In genomic region chr15:77966540-77967290, GRCh38 we compare ENCODE assay signal across 8 cellular contexts.
A peak's percentile ranks its signal among the peaks of the same experiment; 100 is the strongest.
DNase-seq lines count a peak whose midpoint lies in the region; ATAC-seq and TF ChIP-seq lines count a peak whose summit lies in the region.

No MANE protein-coding gene starts in this region.

- no peak overlapping the region for H3K4me3 ChIP-seq in CD8-positive, alpha-beta T cell (ENCODE audit: low read depth, low read length)
- H3K4me3 ChIP-seq in HEK293 (ENCODE audit: low read depth, low read length) (no peak overlapping the region), ascending aorta (no peak overlapping the region), spleen (no peak overlapping the region)

- H3K27ac Mint-ChIP-seq in CD8-positive, alpha-beta T cell, result no peak overlapping the region

- H3K4me3 Mint-ChIP-seq in CD8-positive, alpha-beta T cell, result no peak overlapping the region

- no peaks in the 10 kb centered on the region for H3K9me3 ChIP-seq in CD8-positive, alpha-beta T cell (ENCODE audit: low read length)
- H3K9me3 ChIP-seq in HEK293 (ENCODE audit: control insufficient read depth, insufficient read depth, low read depth, low read length), result no peaks in the 10 kb centered on the region
- H3K9me3 ChIP-seq in ascending aorta, result no peaks in the 10 kb centered on the region
- H3K9me3 ChIP-seq in spleen, result peaks cover 0 to 5% (median 0%) of the 10 kb centered on the region in 8 donors

- DNase-seq in CD8-positive, alpha-beta T cell, result peak in 6 of 7 experiments; percentile 30 to 70 (median 50)
- DNase-seq in SK-MEL-5 (ENCODE audit: low read depth, low spot score), result peak; percentile 69
- DNase-seq in ascending aorta (ENCODE audit: low spot score in 2 of 2), result no peak
- peak; percentile 30 to 37 for DNase-seq in hippocampal formation (lab: John Stamatoyannopoulos, UW)
- no peak for DNase-seq in spleen

- no peaks in the 10 kb centered on the region for H3K36me3 ChIP-seq in CD8-positive, alpha-beta T cell (ENCODE audit: insufficient read depth, low read length)
- H3K36me3 ChIP-seq in HEK293 (ENCODE audit: control insufficient read depth in 2 of 2, insufficient read depth in 1 of 2, low read length in 2 of 2) (no peaks in the 10 kb centered on the region), ascending aorta (no peaks in the 10 kb centered on the region), spleen (no peaks in the 10 kb centered on the region)

- H3K9me3 Mint-ChIP-seq in CD8-positive, alpha-beta T cell, result no peaks in the 10 kb centered on the region

- TF ChIP-seq POLR2A in spleen (IDR thresholded peaks at IDR 0.05), result no peak

- H3K27me3 ChIP-seq in CD8-positive, alpha-beta T cell (ENCODE audit: insufficient read depth, low read length), result no peaks in the 10 kb centered on the region
- H3K27me3 ChIP-seq in ascending aorta, result no peaks in the 10 kb centered on the region
- H3K27me3 ChIP-seq in spleen (replicated peaks in 1 of 7), result no peaks in the 10 kb centered on the region

- H3K27me3 Mint-ChIP-seq in CD8-positive, alpha-beta T cell (ENCODE audit: low read depth), result peaks cover 2% of the 10 kb centered on the region

- no peak overlapping the region for H3K27ac ChIP-seq in CD8-positive, alpha-beta T cell (ENCODE audit: low read depth, low read length)
- H3K27ac ChIP-seq in HEK293 (ENCODE audit: extremely low read depth, low read depth, low read length) (no peak overlapping the region), ascending aorta (no peak overlapping the region), spleen (no peak overlapping the region)

- CTCF ChIA-PET in CD8-positive, alpha-beta T cell (lab: Charles Lee), result interaction anchor here (0.7 to 6.1 kb wide), 24 partner anchors 8 to 330 kb away, joined by 3 to 203 read pairs (median 6); partner anchors contain the start of gene SH2D7
- CTCF ChIA-PET in HEK293 (lab: Yijun Ruan, JAX), result interaction anchor here (0.6 to 6.5 kb wide), 44 partner anchors 8 to 723 kb away, joined by 3 to 183 read pairs (median 4); partner anchors contain the start of genes SH2D7 and TBC1D2B

- TF ChIP-seq CTCF in CD8-positive, alpha-beta T cell (IDR thresholded peaks at IDR 0.05), result peak; percentile 70
- TF ChIP-seq CTCF in HEK293 (tag by site-specific recombination; IDR thresholded peaks at IDR 0.05), result no peak
- TF ChIP-seq CTCF in ascending aorta (IDR thresholded peaks at IDR 0.05), result peak; percentile 79 to 90 (median 89)
- peak; percentile 50 to 88 (median 82) for TF ChIP-seq CTCF in spleen (IDR thresholded peaks at IDR 0.05 in 8 of 11, conservative IDR thresholded peaks at IDR 0.05 in 3 of 11)

- intact Hi-C loops in CD8-positive, alpha-beta T cell (cut with DNase I, micrococcal nuclease), result loop anchor here (1.0 to 10.0 kb wide), 5 partner anchors 34 to 229 kb away; no protein-coding TSS in a partner anchor
- intact Hi-C loops in ascending aorta (cut with DNase I), result loop anchor here (1.0 to 2.0 kb wide), 2 partner anchors 26 to 142 kb away; no protein-coding TSS in a partner anchor
- intact Hi-C loops in spleen (cut with DNase I; ENCODE audit: low total_unique reads), result loop anchor here (5.0 kb wide), 1 partner anchor 141 kb away; no protein-coding TSS in a partner anchor

- in situ Hi-C loops in SK-MEL-5 (cut with HindIII; ENCODE audit: low pct_unique_long_range_greater_than_20kb, low sequenced_read_pairs), result no loop called here

- no peaks in the 10 kb centered on the region for H3K36me3 Mint-ChIP-seq in CD8-positive, alpha-beta T cell

- WGBS in spleen, 5 donors, result 8 to 12% (median 11%) methylated on average over 4 of the region's 4 CpGs

- H3K4me1 ChIP-seq in CD8-positive, alpha-beta T cell (ENCODE audit: insufficient read depth, low read length), result no peaks in the 10 kb centered on the region
- no peaks in the 10 kb centered on the region for H3K4me1 ChIP-seq in HEK293 (ENCODE audit: control insufficient read depth, insufficient read depth, low read length)
- no peaks in the 10 kb centered on the region for H3K4me1 ChIP-seq in ascending aorta
- H3K4me1 ChIP-seq in spleen, result no peaks in the 10 kb centered on the region

- peak; percentile 42 for ATAC-seq in CD8-positive, alpha-beta T cell
- ATAC-seq in GM19455 (IDR thresholded peaks at IDR 0.05; ENCODE audit: unreplicated experiment) (no peak), HG03135 (IDR thresholded peaks at IDR 0.05; ENCODE audit: unreplicated experiment) (no peak)

- POLR2A ChIA-PET in CD8-positive, alpha-beta T cell (lab: Charles Lee), result interaction anchor here (2.5 kb wide), 1 partner anchor 142 kb away, joined by 8 read pairs; no protein-coding TSS in a partner anchor
- POLR2A ChIA-PET in HEK293 (lab: Yijun Ruan, JAX), result interaction anchor here (0.7 kb wide), 1 partner anchor 423 kb away, joined by 7 read pairs; no protein-coding TSS in a partner anchor

- no peaks in the 10 kb centered on the region for H3K4me1 Mint-ChIP-seq in CD8-positive, alpha-beta T cell (ENCODE audit: low read depth)

TF ChIP-seq in HEK293, 187 proteins besides CTCF, POLR2A, EP300 and RAD21:
- no peak for TF ChIP-seq ZNF677 (tag by site-specific recombination; IDR thresholded peaks at IDR 0.05)
- TF ChIP-seq ZNF148 (tag by site-specific recombination; IDR thresholded peaks at IDR 0.05; ENCODE audit: borderline replicate concordance), result no peak
- peak; percentile 65 for TF ChIP-seq ZNF654 (tag by site-specific recombination; IDR thresholded peaks at IDR 0.05; ENCODE audit: low read depth)
- no peak for TF ChIP-seq ZNF266 (tag by site-specific recombination; IDR thresholded peaks at IDR 0.05; ENCODE audit: low read depth)
- no peak for TF ChIP-seq ZNF239 (tag by site-specific recombination; IDR thresholded peaks at IDR 0.05)
- no peak for TF ChIP-seq ZNF404 (tag by site-specific recombination; IDR thresholded peaks at IDR 0.05)
- no peak for TF ChIP-seq ZNF623 (tag by site-specific recombination; IDR thresholded peaks at IDR 0.05)
- TF ChIP-seq PATZ1 (tag by site-specific recombination; IDR thresholded peaks at IDR 0.05), result peak; percentile 16; the same call in 1 of the 2 replicates
- no peak for TF ChIP-seq ELK4 (IDR thresholded peaks at IDR 0.05; ENCODE audit: borderline replicate concordance, low read depth, low read length)

Comparison
In these comparisons a context has a peak if more than half of its experiments do, and no peak if none do; other contexts are left out.
1. DNase-seq: peak in CD8-positive, alpha-beta T cell (6 of 7), SK-MEL-5 (single experiment) and hippocampal formation (2 of 2); none in ascending aorta (0 of 2) and spleen (single experiment).